Comparison of ENCODE assay signal across 23 cellular contexts in genomic region chr1:235424092-235424491, GRCh38. TPM values are rescaled to one million over a fixed set of nuclear protein-coding genes. Genes with fewer than 3 reads are reported as not detected.
DNase-seq lines count a peak whose midpoint lies in the region; ATAC-seq and TF ChIP-seq lines count a peak whose summit lies in the region.
"Had no signal": no experiment of that assay in that cellular context is flagged by ENCODE, and none has a peak within 500 bp of the region (broad histone marks: within the 10 kb centered on the region; RNA-seq: fewer than 3 reads in every experiment).

No MANE protein-coding gene starts in this region.

- no peak overlapping the region for H3K4me3 Mint-ChIP-seq in activated naive CD4-positive, alpha-beta T cell treated with anti-CD3 and anti-CD28 coated beads for 36 hours
- H3K4me3 Mint-ChIP-seq in activated naive CD4-positive, alpha-beta T cell treated with anti-CD3 and anti-CD28 coated beads, Interleukin-2, amount 10 ng/mL, durations not matched to agents 7 days and 5 days = no peak overlapping the region
- no peak overlapping the region for H3K4me3 Mint-ChIP-seq in endodermal cell
- no peak overlapping the region for H3K4me3 Mint-ChIP-seq in CD4-positive, alpha-beta memory T cell
- H3K4me3 Mint-ChIP-seq: neural progenitor cell had no signal

- H3K36me3 Mint-ChIP-seq in activated naive CD4-positive, alpha-beta T cell treated with anti-CD3 and anti-CD28 coated beads for 36 hours (ENCODE audit: low read depth) = no peaks in the 10 kb centered on the region
- H3K36me3 Mint-ChIP-seq in activated naive CD4-positive, alpha-beta T cell treated with anti-CD3 and anti-CD28 coated beads, Interleukin-2, amount 10 ng/mL, durations not matched to agents 7 days and 5 days = peaks cover 3% of the 10 kb centered on the region
- peaks cover 23% of the 10 kb centered on the region for H3K36me3 Mint-ChIP-seq in endodermal cell (ENCODE audit: low read depth)
- H3K36me3 Mint-ChIP-seq in CD4-positive, alpha-beta memory T cell = peaks cover 3 to 17% of the 10 kb centered on the region in 2 donors

- WGBS in endodermal cell (ENCODE audit: insufficient coverage in 1 of 2, insufficient read length in 1 of 2), 2 experiments = 87 to 100% methylated on average over 3 to 8 of the region's 8 CpGs

- intact Hi-C loops in activated naive CD4-positive, alpha-beta T cell treated with anti-CD3 and anti-CD28 coated beads for 36 hours (cut with micrococcal nuclease) = no loop called here
- intact Hi-C loops in CD4-positive, alpha-beta memory T cell (cut with micrococcal nuclease) = no loop called here

- H3K9me3 ChIP-seq in endodermal cell (ENCODE audit: control insufficient read depth, low read length) = no peaks in the 10 kb centered on the region
- H3K9me3 ChIP-seq in CD4-positive, alpha-beta memory T cell (ENCODE audit: control insufficient read depth in 1 of 2, low read length in 2 of 2) = no peaks in the 10 kb centered on the region
- H3K9me3 ChIP-seq: heart left ventricle, left ventricle myocardium inferior, sigmoid colon, vagina had no signal

- no peak overlapping the region for H3K27ac Mint-ChIP-seq in activated naive CD4-positive, alpha-beta T cell treated with anti-CD3 and anti-CD28 coated beads for 36 hours
- H3K27ac Mint-ChIP-seq in activated naive CD4-positive, alpha-beta T cell treated with anti-CD3 and anti-CD28 coated beads, Interleukin-2, amount 10 ng/mL, durations not matched to agents 7 days and 5 days = no peak overlapping the region
- peak overlapping the region; percentile 50 for H3K27ac Mint-ChIP-seq in endodermal cell
- peak overlapping the region in 1 of 7 donors; percentile 11 for H3K27ac Mint-ChIP-seq in CD4-positive, alpha-beta memory T cell
- H3K27ac Mint-ChIP-seq: neural progenitor cell had no signal

- peaks cover 13% of the 10 kb centered on the region for H3K36me3 ChIP-seq in endodermal cell (ENCODE audit: control insufficient read depth, insufficient read depth, low read length)
- no peaks in the 10 kb centered on the region for H3K36me3 ChIP-seq in CD4-positive, alpha-beta memory T cell (ENCODE audit: insufficient read depth, low read length)
- H3K36me3 ChIP-seq: left ventricle myocardium inferior, neural progenitor cell, vagina had no signal

- H3K4me3 ChIP-seq in endodermal cell (ENCODE audit: low read length) = no peak overlapping the region
- H3K4me3 ChIP-seq in CD4-positive, alpha-beta memory T cell (ENCODE audit: low read length in 2 of 2) = no peak overlapping the region
- H3K4me3 ChIP-seq: heart left ventricle, left ventricle myocardium inferior, neural progenitor cell, sigmoid colon, vagina had no signal

- CTCF ChIA-PET in activated naive CD4-positive, alpha-beta T cell treated with anti-CD3 and anti-CD28 coated beads for 36 hours (lab: Charles Lee) = interaction anchor here (0.6 to 1.4 kb wide), 5 partner anchors 9 to 922 kb away, joined by 3 to 6 read pairs (median 3); no protein-coding TSS in a partner anchor
- CTCF ChIA-PET in activated naive CD4-positive, alpha-beta T cell treated with anti-CD3 and anti-CD28 coated beads, Interleukin-2, amount 10 ng/mL, durations not matched to agents 7 days and 5 days (lab: Charles Lee) = interaction anchor here (1.7 kb wide), 1 partner anchor 937 kb away, joined by 3 read pairs; no protein-coding TSS in a partner anchor
- CTCF ChIA-PET in CD4-positive, alpha-beta memory T cell (lab: Charles Lee; ENCODE audit: partially characterized antibody) = interaction anchor here (0.6 to 5.9 kb wide), 4 partner anchors 8 to 925 kb away, joined by 3 to 34 read pairs (median 6); no protein-coding TSS in a partner anchor
- CTCF ChIA-PET in RWPE1 (lab: Yijun Ruan, JAX) = interaction anchor here (0.5 to 0.6 kb wide), 3 partner anchors 63 to 172 kb away, joined by 3 to 4 read pairs (median 3); no protein-coding TSS in a partner anchor

- H3K4me1 Mint-ChIP-seq in activated naive CD4-positive, alpha-beta T cell treated with anti-CD3 and anti-CD28 coated beads for 36 hours (ENCODE audit: low read depth) = peaks cover 16% of the 10 kb centered on the region
- H3K4me1 Mint-ChIP-seq in activated naive CD4-positive, alpha-beta T cell treated with anti-CD3 and anti-CD28 coated beads, Interleukin-2, amount 10 ng/mL, durations not matched to agents 7 days and 5 days = peaks cover 23% of the 10 kb centered on the region
- H3K4me1 Mint-ChIP-seq in endodermal cell = peaks cover 18% of the 10 kb centered on the region
- H3K4me1 Mint-ChIP-seq in CD4-positive, alpha-beta memory T cell = peaks cover 14 to 27% (median 17%) of the 10 kb centered on the region in 4 donors

- H3K27ac ChIP-seq in endodermal cell (ENCODE audit: low read depth, low read length) = no peak overlapping the region
- H3K27ac ChIP-seq in substantia nigra (ENCODE audit: low read depth, low read length, poor library complexity, severe bottlenecking) = peak overlapping the region; percentile 64
- no peak overlapping the region for H3K27ac ChIP-seq in CD4-positive, alpha-beta memory T cell (ENCODE audit: low read depth, low read length)
- no peak overlapping the region for H3K27ac ChIP-seq in RWPE1
- H3K27ac ChIP-seq: epithelial cell of prostate, heart left ventricle, left ventricle myocardium inferior, neural progenitor cell, sigmoid colon, vagina had no signal

- no peak overlapping the region for H3K9ac ChIP-seq in endodermal cell (ENCODE audit: extremely low read depth, low read length, poor library complexity, severe bottlenecking)
- H3K9ac ChIP-seq: neural progenitor cell had no signal

- POLR2A ChIA-PET in CD4-positive, alpha-beta memory T cell (lab: Charles Lee; ENCODE audit: partially characterized antibody) = interaction anchor here (1.5 kb wide), 1 partner anchor 263 kb away, joined by 4 read pairs; the partner anchor contains the start of gene RBM34
- POLR2A ChIA-PET in RWPE1 (lab: Yijun Ruan, JAX; ENCODE audit: low non-redundant PET) = interaction anchor here (0.6 kb wide), 1 partner anchor 1075 kb away, joined by 3 read pairs; no protein-coding TSS in a partner anchor

- no peaks in the 10 kb centered on the region for H3K4me1 ChIP-seq in endodermal cell (ENCODE audit: control insufficient read depth, insufficient read depth, low read length)
- H3K4me1 ChIP-seq in CD4-positive, alpha-beta memory T cell (ENCODE audit: insufficient read depth, low read length) = peaks cover 12% of the 10 kb centered on the region
- H3K4me1 ChIP-seq: neural progenitor cell, sigmoid colon, vagina had no signal

- no peaks in the 10 kb centered on the region for H3K27me3 Mint-ChIP-seq in activated naive CD4-positive, alpha-beta T cell treated with anti-CD3 and anti-CD28 coated beads for 36 hours (ENCODE audit: low read depth)
- no peaks in the 10 kb centered on the region for H3K27me3 Mint-ChIP-seq in activated naive CD4-positive, alpha-beta T cell treated with anti-CD3 and anti-CD28 coated beads, Interleukin-2, amount 10 ng/mL, durations not matched to agents 7 days and 5 days
- H3K27me3 Mint-ChIP-seq in endodermal cell (ENCODE audit: insufficient read depth) = no peaks in the 10 kb centered on the region
- no peaks in the 10 kb centered on the region for H3K27me3 Mint-ChIP-seq in CD4-positive, alpha-beta memory T cell
- H3K27me3 Mint-ChIP-seq: activated naive CD8-positive, alpha-beta T cell; CD4-positive, CD25-positive, alpha-beta regulatory T cell; progenitor cell of endocrine pancreas had no signal

- TF ChIP-seq CTCF in endodermal cell (conservative IDR thresholded peaks at IDR 0.05) = no peak
- no peak for TF ChIP-seq CTCF in RWPE1 (conservative IDR thresholded peaks at IDR 0.05; ENCODE audit: low read depth)

- H3K27me3 ChIP-seq in endodermal cell (ENCODE audit: control insufficient read depth, insufficient read depth, low read length, poor library complexity, severe bottlenecking) = no peaks in the 10 kb centered on the region
- H3K27me3 ChIP-seq in CD4-positive, alpha-beta memory T cell (ENCODE audit: insufficient read depth, low read length) = no peaks in the 10 kb centered on the region
- H3K27me3 ChIP-seq: heart left ventricle, neural progenitor cell, sigmoid colon, vagina had no signal

- peak; percentile 43 for ATAC-seq in HG02610 (IDR thresholded peaks at IDR 0.05; ENCODE audit: unreplicated experiment)
- ATAC-seq: heart left ventricle had no signal

- H3K9me3 Mint-ChIP-seq in activated naive CD4-positive, alpha-beta T cell treated with anti-CD3 and anti-CD28 coated beads for 36 hours = no peaks in the 10 kb centered on the region
- H3K9me3 Mint-ChIP-seq in activated naive CD4-positive, alpha-beta T cell treated with anti-CD3 and anti-CD28 coated beads, Interleukin-2, amount 10 ng/mL, durations not matched to agents 7 days and 5 days = no peaks in the 10 kb centered on the region
- H3K9me3 Mint-ChIP-seq in endodermal cell = no peaks in the 10 kb centered on the region
- H3K9me3 Mint-ChIP-seq in CD4-positive, alpha-beta memory T cell = no peaks in the 10 kb centered on the region
- H3K9me3 Mint-ChIP-seq: activated T-cell treated with anti-CD3 and anti-CD28 coated beads, Interleukin-2, amount 50 U/mL, for 4 hours; neural progenitor cell had no signal

- peak; percentile 26 for DNase-seq in activated naive CD4-positive, alpha-beta T cell treated with anti-CD3 and anti-CD28 coated beads for 36 hours
- DNase-seq in activated naive CD4-positive, alpha-beta T cell treated with anti-CD3 and anti-CD28 coated beads, Interleukin-2, amount 10 ng/mL, durations not matched to agents 7 days and 5 days = no peak
- DNase-seq in endodermal cell = no peak
- peak in 16 of 49 donors; percentile 2 to 56 (median 12) for DNase-seq in substantia nigra (lab: John Stamatoyannopoulos, UW)
- no peak for DNase-seq in CD4-positive, alpha-beta memory T cell
- no peak for DNase-seq in islet precursor cell
- no peak for DNase-seq in RWPE1 (ENCODE audit: low spot score)
- DNase-seq: activated T-cell treated with anti-CD3 and anti-CD28 coated beads, Interleukin-2, amount 50 U/mL, for 4 hours; cerebellar nuclear complex; heart left ventricle; left ventricle myocardium inferior; NCI-H1092 treated with DMSO at 0.1 percent for 48 hours; NCI-H2029 treated with DMSO at 0.1 percent for 48 hours; NCI-H524 treated with DMSO at 0.1 percent for 48 hours; sigmoid colon; stimulated activated CD4-positive, alpha-beta T cell treated with anti-CD3 and anti-CD28 coated beads, Interleukin-15, amount 100 ng/mL, for 24 hours had no signal

RNA-seq across cellular contexts. Expression of gene TBCE, which starts 56.9 kb away (rescaled TPM):
- 10 to 100 TPM; 18.8 to 22.1 TPM for total RNA-seq in activated naive CD4-positive, alpha-beta T cell treated with anti-CD3 and anti-CD28 coated beads for 36 hours
- total RNA-seq in endodermal cell = 10 to 100 TPM; 31.8 to 33.3 TPM
- 31.3 TPM for polyA plus RNA-seq in endodermal cell (2013, experiment 1 of 2)
- 23.6 TPM for polyA plus RNA-seq in endodermal cell (2013, experiment 2 of 2)
- 10 to 100 TPM; 17.0 to 17.5 TPM for total RNA-seq in CD4-positive, alpha-beta memory T cell
- 10 to 100 TPM; 18.6 to 19.1 TPM for polyA plus RNA-seq in CD4-positive, alpha-beta memory T cell
